Comparison of ENCODE assay signal across 10 cellular contexts in genomic region chr15:75531041-75531450, GRCh38. TPM values are rescaled to one million over a fixed set of nuclear protein-coding genes. Genes with fewer than 3 reads are reported as not detected.
DNase-seq lines count a peak whose midpoint lies in the region; TF ChIP-seq lines count a peak whose summit lies in the region.
"Had no signal": no experiment of that assay in that cellular context is flagged by ENCODE, and none has a peak within 500 bp of the region (broad histone marks: within the 10 kb centered on the region; RNA-seq: fewer than 3 reads in every experiment).

No MANE protein-coding gene starts in this region.

- H3K4me3 ChIP-seq in coronary artery (no peak overlapping the region), tibial nerve (no peak overlapping the region)

- H3K4me1 ChIP-seq in tibial nerve: peaks cover 0 to 47% (median 23%) of the 10 kb centered on the region in 4 donors

- no peak for TF ChIP-seq POLR2A in tibial nerve (IDR thresholded peaks at IDR 0.05)

- 15 to 18% methylated on average over 3 of the region's 3 CpGs for WGBS in tibial nerve, 2 donors

- TF ChIP-seq CTCF in coronary artery (IDR thresholded peaks at IDR 0.05) (no peak), tibial nerve (IDR thresholded peaks at IDR 0.05) (no peak)

- H3K36me3 ChIP-seq in tibial nerve: peaks cover 0 to 11% (median 0%) of the 10 kb centered on the region in 3 donors

- H3K27me3 ChIP-seq in tibial nerve: no peaks in the 10 kb centered on the region

- TF ChIP-seq EP300 in tibial nerve (IDR thresholded peaks at IDR 0.05): peak in 1 of 2 donors; percentile 46

- H3K27ac ChIP-seq in coronary artery: peak overlapping the region; percentile 54 to 86
- peak overlapping the region in 3 of 4 donors; percentile 15 to 77 (median 77) for H3K27ac ChIP-seq in tibial nerve

- H3K9me3 ChIP-seq in tibial nerve: no peaks in the 10 kb centered on the region

- peak; percentile 1 for DNase-seq in NCI-H748 (lab: John Stamatoyannopoulos, UW; ENCODE audit: unreplicated experiment)
- no peak for DNase-seq in NCI-H748 treated with DMSO at 0.1 percent for 48 hours (lab: John Stamatoyannopoulos, UW)
- DNase-seq in coronary artery (ENCODE audit: low spot score): no peak
- peak; percentile 76 for DNase-seq in medulla oblongata (ENCODE audit: extremely low spot score)
- peak; percentile 53 to 73 for DNase-seq in tibial nerve (ENCODE audit: low spot score in 2 of 2)
- DNase-seq in activated naive CD4-positive, alpha-beta T cell treated with anti-CD3 and anti-CD28 coated beads, Interleukin-2, amount 50 U/mL, for 16 hours: no peak
- no peak for DNase-seq in NCI-H2029 treated with DMSO at 0.1 percent for 48 hours (lab: John Stamatoyannopoulos, UW)
- no peak for DNase-seq in activated CD8-positive, alpha-beta memory T cell treated with anti-CD3 and anti-CD28 coated beads for 24 hours
- DNase-seq: activated naive CD8-positive, alpha-beta T cell treated with anti-CD3 and anti-CD28 coated beads, Interleukin-2, amount 10 ng/mL, durations not matched to agents 7 days and 5 days; T-cell had no signal

RNA-seq across cellular contexts. Expression of gene PTPN9, which starts 48.1 kb away (rescaled TPM):
- total RNA-seq in tibial nerve: 10 to 100 TPM; 24.3 to 45.0 (median 32.0) TPM

Comparison
In these comparisons a context has a peak if more than half of its experiments do, and no peak if none do; other contexts are left out.
1. DNase-seq: peak in NCI-H748 (single experiment), medulla oblongata (single experiment) and tibial nerve (2 of 2); none in NCI-H748 treated with DMSO at 0.1 percent for 48 hours (single experiment), coronary artery (single experiment), activated naive CD4-positive, alpha-beta T cell treated with anti-CD3 and anti-CD28 coated beads, Interleukin-2, amount 50 U/mL, for 16 hours (single experiment), NCI-H2029 treated with DMSO at 0.1 percent for 48 hours (single experiment) and activated CD8-positive, alpha-beta memory T cell treated with anti-CD3 and anti-CD28 coated beads for 24 hours (single experiment).